ENCODE assay signal across 8 cellular contexts in genomic region chr5:149550608-149551226, GRCh38. TPM values are rescaled to one million over a fixed set of nuclear protein-coding genes. Genes with fewer than 3 reads are reported as not detected.
A peak's percentile ranks its signal among the peaks of the same experiment; 100 is the strongest.
DNase-seq lines count a peak whose midpoint lies in the region; TF ChIP-seq lines count a peak whose summit lies in the region.

No MANE protein-coding gene starts in this region.

- no peaks in the 10 kb centered on the region for H3K27me3 Mint-ChIP-seq in activated naive CD8-positive, alpha-beta T cell

- H3K4me1 Mint-ChIP-seq in activated naive CD8-positive, alpha-beta T cell (ENCODE audit: low read depth) = peaks cover 34% of the 10 kb centered on the region

- TF ChIP-seq CTCF in smooth muscle cell (IDR thresholded peaks at IDR 0.05; ENCODE audit: borderline replicate concordance, insufficient read depth, poor library complexity, severe bottlenecking) = no peak

- H3K4me3 ChIP-seq in iPS DF 6.9 (ENCODE audit: low read length) (peak overlapping the region; percentile 98), smooth muscle cell (peak overlapping the region; percentile 80)

- WGBS in iPS DF 6.9 (ENCODE audit: insufficient coverage, insufficient read length) = no CpG with 5 or more reads among the region's 39 CpGs
- WGBS in smooth muscle cell (ENCODE audit: low lambda C conversion rate) = under 1% methylated on average over 39 of the region's 39 CpGs

- no peaks in the 10 kb centered on the region for H3K9me3 ChIP-seq in iPS DF 6.9 (ENCODE audit: control insufficient read depth, insufficient read depth, low read length)
- no peaks in the 10 kb centered on the region for H3K9me3 ChIP-seq in smooth muscle cell (replicated peaks; ENCODE audit: low read depth)

- H3K36me3 ChIP-seq in iPS DF 6.9 (ENCODE audit: control insufficient read depth, insufficient read depth, low read length) = peaks cover 8% of the 10 kb centered on the region; the same call in 1 of the 2 replicates
- no peaks in the 10 kb centered on the region for H3K36me3 ChIP-seq in smooth muscle cell (ENCODE audit: low read depth)

- peak overlapping the region; percentile 98 for H3K4me3 Mint-ChIP-seq in activated naive CD8-positive, alpha-beta T cell

- peaks cover 21% of the 10 kb centered on the region for H3F3A ChIP-seq in smooth muscle cell (ENCODE audit: low read depth)

- H3K4me1 ChIP-seq in iPS DF 6.9 (ENCODE audit: control insufficient read depth, insufficient read depth, low read length) = no peaks in the 10 kb centered on the region
- peaks cover 44% of the 10 kb centered on the region for H3K4me1 ChIP-seq in smooth muscle cell (ENCODE audit: low read depth)

- no peak overlapping the region for H3K27ac ChIP-seq in iPS DF 6.9 (ENCODE audit: low read length)
- H3K27ac ChIP-seq in smooth muscle cell (ENCODE audit: low read depth) = peak overlapping the region; percentile 97

- H4K20me1 ChIP-seq in smooth muscle cell (ENCODE audit: low read depth) = peaks cover 46% of the 10 kb centered on the region

- DNase-seq in stimulated activated CD4-positive, alpha-beta T cell treated with anti-CD3 and anti-CD28 coated beads, Interleukin-12 subunit alpha, Interleukin-12 subunit beta, amount 100 ng/mL, for 4 hours = peak; percentile 24
- DNase-seq in stimulated activated CD4-positive, alpha-beta T cell treated with anti-CD3 and anti-CD28 coated beads, Interleukin-4, amount 100 ng/mL, for 4 hours = no peak
- DNase-seq in HT-29 (ENCODE audit: low spot score) = peak; percentile 32
- no peak for DNase-seq in iPS DF 6.9 (ENCODE audit: low read depth, low spot score)
- DNase-seq in smooth muscle cell (lab: John Stamatoyannopoulos, UW; ENCODE audit: unreplicated experiment) = no peak
- DNase-seq in NCI-H446 (lab: John Stamatoyannopoulos, UW) = no peak
- no peak for DNase-seq in amniotic stem cell (lab: John Stamatoyannopoulos, UW)

- peaks cover 19% of the 10 kb centered on the region for H3K36me3 Mint-ChIP-seq in activated naive CD8-positive, alpha-beta T cell

- H3K27ac Mint-ChIP-seq in activated naive CD8-positive, alpha-beta T cell = peak overlapping the region; percentile 99

- no peak overlapping the region for H2AFZ ChIP-seq in smooth muscle cell (ENCODE audit: low read depth)

- peak overlapping the region; percentile 99 for H3K9ac ChIP-seq in smooth muscle cell (ENCODE audit: low read depth)

- no peaks in the 10 kb centered on the region for H3K27me3 ChIP-seq in iPS DF 6.9 (ENCODE audit: control insufficient read depth, insufficient read depth, low read length)
- no peaks in the 10 kb centered on the region for H3K27me3 ChIP-seq in smooth muscle cell (ENCODE audit: low read depth)

- peaks cover 61% of the 10 kb centered on the region for H3K79me2 ChIP-seq in smooth muscle cell (ENCODE audit: low read depth)

- H3K4me2 ChIP-seq in smooth muscle cell = peak overlapping the region; percentile 100

- no peaks in the 10 kb centered on the region for H3K9me3 Mint-ChIP-seq in activated naive CD8-positive, alpha-beta T cell (ENCODE audit: low read depth)

RNA-seq across cellular contexts. Expression of gene CSNK1A1, which starts 0.5 kb away (rescaled TPM):
- 318 and 376 TPM in 2 replicates for total RNA-seq in HT-29 (2014; rRNA removed; shearing (Covaris generic))
- 294 and 354 TPM in 2 replicates for total RNA-seq in smooth muscle cell
- polyA plus RNA-seq in smooth muscle cell = 129 and 151 TPM in 2 replicates

RNA-seq across cellular contexts. Expression of gene ARHGEF37, which starts 30.6 kb away (rescaled TPM):
- 0.10 and 0.15 TPM in 2 replicates for total RNA-seq in HT-29 (2014; rRNA removed; shearing (Covaris generic))
- total RNA-seq in smooth muscle cell = 1.4 and 2.3 TPM in 2 replicates
- 0.70 and 2.0 TPM in 2 replicates for polyA plus RNA-seq in smooth muscle cell

Comparison
In these comparisons a context has a peak if more than half of its experiments do, and no peak if none do; other contexts are left out.
1. DNase-seq: peak in stimulated activated CD4-positive, alpha-beta T cell treated with anti-CD3 and anti-CD28 coated beads, Interleukin-12 subunit alpha, Interleukin-12 subunit beta, amount 100 ng/mL, for 4 hours (single experiment) and HT-29 (single experiment); none in stimulated activated CD4-positive, alpha-beta T cell treated with anti-CD3 and anti-CD28 coated beads, Interleukin-4, amount 100 ng/mL, for 4 hours (0 of 2), iPS DF 6.9 (single experiment), smooth muscle cell (single experiment), NCI-H446 (0 of 2) and amniotic stem cell (single experiment).